Comparison of ENCODE assay signal across 8 cellular contexts in the genomic region with DNA sequence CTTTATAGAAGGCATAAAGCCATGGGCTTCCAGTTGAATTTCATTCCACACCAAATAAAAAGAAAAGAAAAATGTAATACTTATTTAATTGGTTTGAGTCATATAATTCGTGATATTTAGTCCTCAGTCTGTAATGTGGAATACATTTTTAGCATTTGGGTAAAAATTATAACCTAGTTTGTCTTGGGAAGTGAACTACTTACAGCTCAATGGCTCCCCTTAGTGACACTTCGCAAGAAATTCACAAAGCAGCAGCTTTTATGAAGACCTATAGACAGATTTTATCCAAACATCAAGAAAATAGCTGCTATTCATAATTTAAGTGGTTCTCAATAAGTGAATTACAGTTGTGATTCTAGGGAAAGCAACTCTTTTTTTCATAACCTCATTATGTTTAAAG.
DNase-seq lines count a peak whose midpoint lies in the region; ATAC-seq, FAIRE-seq and TF ChIP-seq lines count a peak whose summit lies in the region.

No MANE protein-coding gene starts in this region.

- peak; percentile 26 for DNase-seq in GM12865 (ENCODE audit: low read depth)
- DNase-seq in MV-4-11 (lab: John Stamatoyannopoulos, UW) = peak; percentile 57
- DNase-seq in K562 (ENCODE audit: extremely low read depth in 1 of 4, low spot score in 3 of 4) = peak in 3 of 4 experiments; percentile 7 to 29 (median 8)
- peak; percentile 36 for DNase-seq in neural progenitor cell (ENCODE audit: low spot score)
- no peak for DNase-seq in stimulated activated effector memory CD8-positive, alpha-beta T cell treated with anti-CD3 and anti-CD28 coated beads, Interleukin-12 subunit alpha, Interleukin-12 subunit beta, amount 100 ng/mL, for 72 hours (ENCODE audit: low spot score in 2 of 2)
- no peak for DNase-seq in stimulated activated CD4-positive, alpha-beta T cell treated with anti-CD3 and anti-CD28 coated beads, Interleukin-12 subunit alpha, Interleukin-12 subunit beta, amount 100 ng/mL, for 4 hours
- no peak for DNase-seq in cerebellar nuclear complex (lab: John Stamatoyannopoulos, UW)
- DNase-seq in CD8-positive, alpha-beta T cell = no peak

- H4K20me1 ChIP-seq in K562 (replicated peaks; ENCODE audit: control insufficient read depth, insufficient read depth, low read length) (no peaks in the 10 kb centered on the region), neural progenitor cell (ENCODE audit: low read depth) (no peaks in the 10 kb centered on the region)

- H3K9ac ChIP-seq in K562 (ENCODE audit: insufficient read depth in 1 of 2, low read depth in 2 of 2, low read length in 2 of 2) (no peak overlapping the region), neural progenitor cell (no peak overlapping the region)

- in situ Hi-C loops in K562 (cut with MboI) = no loop called here

- WGBS in K562 (ENCODE audit: insufficient coverage, low coverage, missing lambda C conversion rate) = 0% methylated on average over 2 of the region's 2 CpGs

- TF ChIP-seq RAD21 in K562 (CRISPR knock-in tag; conservative IDR thresholded peaks at IDR 0.05 in 1 of 2, IDR thresholded peaks at IDR 0.05 in 1 of 2) = peak; percentile 29 to 52

- H3K4me1 ChIP-seq in K562 (replicated peaks in 1 of 2; ENCODE audit: control insufficient read depth in 2 of 2, insufficient read depth in 2 of 2, low read length in 2 of 2) (no peaks in the 10 kb centered on the region), neural progenitor cell (no peaks in the 10 kb centered on the region)
- H3K4me1 ChIP-seq in CD8-positive, alpha-beta T cell (ENCODE audit: insufficient read depth, low read length) = no peaks in the 10 kb centered on the region

- H3K9me3 Mint-ChIP-seq in neural progenitor cell = no peaks in the 10 kb centered on the region
- H3K9me3 Mint-ChIP-seq in stimulated activated effector memory CD8-positive, alpha-beta T cell treated with anti-CD3 and anti-CD28 coated beads, Interleukin-12 subunit alpha, Interleukin-12 subunit beta, amount 100 ng/mL, for 72 hours = no peaks in the 10 kb centered on the region
- no peaks in the 10 kb centered on the region for H3K9me3 Mint-ChIP-seq in CD8-positive, alpha-beta T cell

- peak; percentile 66; the same call in 2 of the 3 replicates for ATAC-seq in K562
- no peak for ATAC-seq in stimulated activated effector memory CD8-positive, alpha-beta T cell treated with anti-CD3 and anti-CD28 coated beads, Interleukin-12 subunit alpha, Interleukin-12 subunit beta, amount 100 ng/mL, for 72 hours
- no peak for ATAC-seq in CD8-positive, alpha-beta T cell

- H3K4me3 ChIP-seq in GM12865 (ENCODE audit: low read depth, low read length) (no peak overlapping the region), K562 (no peak overlapping the region), neural progenitor cell (no peak overlapping the region)
- H3K4me3 ChIP-seq in CD8-positive, alpha-beta T cell (ENCODE audit: low read depth, low read length) = no peak overlapping the region

- H3K9me3 ChIP-seq in K562 (replicated peaks; ENCODE audit: control insufficient read depth, insufficient read depth, low read depth, low read length) (no peaks in the 10 kb centered on the region), neural progenitor cell (ENCODE audit: low read depth) (no peaks in the 10 kb centered on the region)
- no peaks in the 10 kb centered on the region for H3K9me3 ChIP-seq in CD8-positive, alpha-beta T cell (ENCODE audit: low read length)

- no peaks in the 10 kb centered on the region for H3K36me3 ChIP-seq in K562 (ENCODE audit: control insufficient read depth, insufficient read depth, low read length)
- no peaks in the 10 kb centered on the region for H3K36me3 ChIP-seq in neural progenitor cell
- no peaks in the 10 kb centered on the region for H3K36me3 ChIP-seq in CD8-positive, alpha-beta T cell (ENCODE audit: insufficient read depth, low read length)

- BruUV-seq in K562 (replicated peaks; lab: Mats Ljungman, UMichigan) = no TSS peak

- no peak overlapping the region for H3K27ac ChIP-seq in K562 (ENCODE audit: extremely low read depth, low read depth, low read length)
- H3K27ac ChIP-seq in neural progenitor cell = no peak overlapping the region
- H3K27ac ChIP-seq in CD8-positive, alpha-beta T cell (ENCODE audit: low read depth, low read length) = no peak overlapping the region

- POLR2A ChIA-PET in K562 (lab: Yijun Ruan, JAX) = interaction anchor here (0.5 kb wide), 1 partner anchor 325 kb away, joined by 3 read pairs; no protein-coding TSS in a partner anchor
- POLR2A ChIA-PET in CD8-positive, alpha-beta T cell (lab: Charles Lee) = no interaction called here

- no peaks in the 10 kb centered on the region for H3K4me1 Mint-ChIP-seq in neural progenitor cell
- no peaks in the 10 kb centered on the region for H3K4me1 Mint-ChIP-seq in stimulated activated effector memory CD8-positive, alpha-beta T cell treated with anti-CD3 and anti-CD28 coated beads, Interleukin-12 subunit alpha, Interleukin-12 subunit beta, amount 100 ng/mL, for 72 hours
- no peaks in the 10 kb centered on the region for H3K4me1 Mint-ChIP-seq in CD8-positive, alpha-beta T cell (ENCODE audit: low read depth)

- no peak overlapping the region for H3K4me3 Mint-ChIP-seq in neural progenitor cell
- H3K4me3 Mint-ChIP-seq in stimulated activated effector memory CD8-positive, alpha-beta T cell treated with anti-CD3 and anti-CD28 coated beads, Interleukin-12 subunit alpha, Interleukin-12 subunit beta, amount 100 ng/mL, for 72 hours = no peak overlapping the region
- H3K4me3 Mint-ChIP-seq in CD8-positive, alpha-beta T cell = no peak overlapping the region

- intact Hi-C loops in K562 (cut with micrococcal nuclease) = loop anchor here (5.0 to 10.0 kb wide), 2 partner anchors 77 to 1196 kb away; a partner anchor contains a TSS
- intact Hi-C loops in CD8-positive, alpha-beta T cell (cut with DNase I, micrococcal nuclease) = no loop called here

- no peaks in the 10 kb centered on the region for H3K9me1 ChIP-seq in K562 (ENCODE audit: control insufficient read depth, insufficient read depth, low read length)

- H3K4me2 ChIP-seq in K562 (ENCODE audit: insufficient read depth, low read length) = no peak overlapping the region
- no peak overlapping the region for H3K4me2 ChIP-seq in neural progenitor cell

- no peak for TF ChIP-seq EP300 in K562 (IDR thresholded peaks at IDR 0.05; ENCODE audit: low read length)

- no peaks in the 10 kb centered on the region for H3K36me3 Mint-ChIP-seq in neural progenitor cell
- no peaks in the 10 kb centered on the region for H3K36me3 Mint-ChIP-seq in stimulated activated effector memory CD8-positive, alpha-beta T cell treated with anti-CD3 and anti-CD28 coated beads, Interleukin-12 subunit alpha, Interleukin-12 subunit beta, amount 100 ng/mL, for 72 hours
- H3K36me3 Mint-ChIP-seq in CD8-positive, alpha-beta T cell = no peaks in the 10 kb centered on the region

- TF ChIP-seq CTCF in GM12865 (IDR thresholded peaks at IDR 0.05; ENCODE audit: insufficient read depth, low read depth, low read length, missing control alignments) (peak; percentile 16), K562 (IDR thresholded peaks at IDR 0.05 in 2 of 3, conservative IDR thresholded peaks at IDR 0.05 in 1 of 3; ENCODE audit: insufficient read depth in 2 of 3, low read depth in 1 of 3, low read length in 3 of 3) (peak; percentile 13 to 60 (median 35); a peak in 3 of 6 replicates), neural progenitor cell (IDR thresholded peaks at IDR 0.05) (peak; percentile 62)
- TF ChIP-seq CTCF in CD8-positive, alpha-beta T cell (IDR thresholded peaks at IDR 0.05) = no peak

- no peak overlapping the region for H3K27ac Mint-ChIP-seq in neural progenitor cell
- H3K27ac Mint-ChIP-seq in stimulated activated effector memory CD8-positive, alpha-beta T cell treated with anti-CD3 and anti-CD28 coated beads, Interleukin-12 subunit alpha, Interleukin-12 subunit beta, amount 100 ng/mL, for 72 hours = no peak overlapping the region
- no peak overlapping the region for H3K27ac Mint-ChIP-seq in CD8-positive, alpha-beta T cell

- H3K79me2 ChIP-seq in K562 (ENCODE audit: control insufficient read depth, insufficient read depth, low read length) (no peaks in the 10 kb centered on the region), neural progenitor cell (ENCODE audit: low read depth) (no peaks in the 10 kb centered on the region)

- H3K27me3 Mint-ChIP-seq in neural progenitor cell (ENCODE audit: insufficient read depth, low read depth) = no peaks in the 10 kb centered on the region
- peaks cover 4% of the 10 kb centered on the region for H3K27me3 Mint-ChIP-seq in CD8-positive, alpha-beta T cell (ENCODE audit: low read depth)

- no peaks in the 10 kb centered on the region for H3F3A ChIP-seq in neural progenitor cell (ENCODE audit: low read depth)

- H2AFZ ChIP-seq in K562 (ENCODE audit: low read depth, low read length) (no peak overlapping the region), neural progenitor cell (replicated peaks) (no peak overlapping the region)

- CTCF ChIA-PET in K562 (lab: Yijun Ruan, JAX; ENCODE audit: low intra/inter-chr PET ratio) = interaction anchor here (0.7 kb wide), 1 partner anchor 1267 kb away, joined by 3 read pairs; no protein-coding TSS in a partner anchor
- CTCF ChIA-PET in CD8-positive, alpha-beta T cell (lab: Charles Lee) = no interaction called here

- H3K27me3 ChIP-seq in K562 (ENCODE audit: control insufficient read depth in 2 of 2, insufficient read depth in 2 of 2, low read length in 2 of 2) (no peaks in the 10 kb centered on the region), neural progenitor cell (no peaks in the 10 kb centered on the region)
- H3K27me3 ChIP-seq in CD8-positive, alpha-beta T cell (ENCODE audit: insufficient read depth, low read length) = no peaks in the 10 kb centered on the region

- FAIRE-seq in K562 (lab: Jason Lieb, UNC) = peak; percentile 57

- no peak for TF ChIP-seq POLR2A in K562 (conservative IDR thresholded peaks at IDR 0.05)

Comparison
In these comparisons a context has a peak if more than half of its experiments do, and no peak if none do; other contexts are left out.
1. DNase-seq: peak in GM12865 (single experiment), MV-4-11 (single experiment), K562 (3 of 4) and neural progenitor cell (single experiment); none in stimulated activated effector memory CD8-positive, alpha-beta T cell treated with anti-CD3 and anti-CD28 coated beads, Interleukin-12 subunit alpha, Interleukin-12 subunit beta, amount 100 ng/mL, for 72 hours (0 of 2), stimulated activated CD4-positive, alpha-beta T cell treated with anti-CD3 and anti-CD28 coated beads, Interleukin-12 subunit alpha, Interleukin-12 subunit beta, amount 100 ng/mL, for 4 hours (single experiment), cerebellar nuclear complex (0 of 2) and CD8-positive, alpha-beta T cell (0 of 7).